In genomic region chr7:131738066-131738465, GRCh38 we compare ENCODE assay signal across 21 cellular contexts.
DNase-seq lines count a peak whose midpoint lies in the region; ATAC-seq, FAIRE-seq and TF ChIP-seq lines count a peak whose summit lies in the region.
"Had no signal": no experiment of that assay in that cellular context is flagged by ENCODE, and none has a peak within 500 bp of the region (broad histone marks: within the 10 kb centered on the region; RNA-seq: fewer than 3 reads in every experiment).

No MANE protein-coding gene starts in this region.

- H3K27me3 ChIP-seq in GM23338 (ENCODE audit: insufficient read depth) (no peaks in the 10 kb centered on the region), pancreas (no peaks in the 10 kb centered on the region)
- H3K27me3 ChIP-seq: BLaER1 had no signal

- H3K4me1 Mint-ChIP-seq in GM23338: peaks cover 22% of the 10 kb centered on the region
- H3K4me1 Mint-ChIP-seq: CD14-positive monocyte; CD4-positive, alpha-beta memory T cell had no signal

- peaks cover 7% of the 10 kb centered on the region; the same call in 1 of the 2 replicates for H3K9me2 ChIP-seq in GM23338 (ENCODE audit: insufficient read depth)

- H3K36me3 Mint-ChIP-seq in GM23338 (ENCODE audit: low read depth): no peaks in the 10 kb centered on the region
- H3K36me3 Mint-ChIP-seq: CD14-positive monocyte; CD4-positive, alpha-beta memory T cell had no signal

- H3K9me3 Mint-ChIP-seq in GM23338: no peaks in the 10 kb centered on the region

- WGBS in pancreas, 2 donors: 46 to 54% methylated on average over 15 of the region's 15 CpGs

- H3K4me1 ChIP-seq in GM23338 (ENCODE audit: insufficient read depth) (peaks cover 23% of the 10 kb centered on the region), pancreas (no peaks in the 10 kb centered on the region)
- H3K4me1 ChIP-seq: A549, BLaER1, HAP-1 had no signal

- DNase-seq in NCI-H1105 (lab: John Stamatoyannopoulos, UW) (peak; percentile 60), NCI-H1105 treated with DMSO at 0.1 percent for 48 hours (lab: John Stamatoyannopoulos, UW) (no peak), GM23338 (ENCODE audit: low spot score) (peak; percentile 46), NCI-H2171 treated with DMSO at 0.1 percent for 48 hours (lab: John Stamatoyannopoulos, UW) (peak; percentile 79), coronary artery (ENCODE audit: low spot score) (peak; percentile 53), UCSD-AML1 (lab: John Stamatoyannopoulos, UW; ENCODE audit: unreplicated experiment) (no peak), pancreas (no peak)
- no peak for DNase-seq in activated T-cell treated with anti-CD3 and anti-CD28 coated beads, Interleukin-2, amount 50 U/mL, for 1 hour
- DNase-seq: AML-193; CD4-positive, alpha-beta memory T cell; DMS153; DMS79; GDM1; GM23248 had no signal

- H3K79me2 ChIP-seq in GM23338 (replicated peaks; ENCODE audit: insufficient read depth): no peaks in the 10 kb centered on the region

- intact Hi-C loops in pancreas (cut with DNase I): no loop called here

- H3K27me3 Mint-ChIP-seq in GM23338 (ENCODE audit: insufficient read depth, low read depth, poor library complexity): peaks cover 10% of the 10 kb centered on the region

- peak; percentile 56 for ATAC-seq in GM23338
- no peak for ATAC-seq in pancreas
- ATAC-seq: A549 had no signal

- H3K4me3 Mint-ChIP-seq in GM23338: no peak overlapping the region
- H3K4me3 Mint-ChIP-seq: CD14-positive monocyte; CD4-positive, alpha-beta memory T cell had no signal

- no peak overlapping the region for H3K27ac Mint-ChIP-seq in GM23338
- H3K27ac Mint-ChIP-seq: CD4-positive, alpha-beta memory T cell had no signal

- H3K36me3 ChIP-seq in GM23338 (ENCODE audit: insufficient read depth) (no peaks in the 10 kb centered on the region), pancreas (no peaks in the 10 kb centered on the region)
- H3K36me3 ChIP-seq: BLaER1, HAP-1 had no signal

- no peaks in the 10 kb centered on the region for H3K9me3 ChIP-seq in pancreas
- H3K9me3 ChIP-seq: A549, BLaER1, HAP-1 had no signal

- H3K27ac ChIP-seq in GM23338 (ENCODE audit: low read depth) (no peak overlapping the region), coronary artery (no peak overlapping the region), pancreas (no peak overlapping the region)
- H3K27ac ChIP-seq: 22Rv1, A549, BLaER1, GM23248 had no signal

- peak overlapping the region; percentile 94 for H2AFZ ChIP-seq in GM23338
- H2AFZ ChIP-seq: GM23248 had no signal

- TF ChIP-seq CTCF in GM23338 (conservative IDR thresholded peaks at IDR 0.05; ENCODE audit: low read depth in 2 of 2): no peak
- no peak for TF ChIP-seq CTCF in coronary artery (IDR thresholded peaks at IDR 0.05)
- no peak for TF ChIP-seq CTCF in pancreas (IDR thresholded peaks at IDR 0.05)

- H3K4me2 ChIP-seq in GM23338: peak overlapping the region; percentile 48; the same call in 1 of the 2 replicates
- H3K4me2 ChIP-seq: A549, BLaER1 had no signal

- no peaks in the 10 kb centered on the region for H4K20me1 ChIP-seq in GM23338 (replicated peaks; ENCODE audit: insufficient read depth)
- H4K20me1 ChIP-seq: BLaER1 had no signal

- FAIRE-seq in pancreas (lab: Jason Lieb, UNC): no peak
- FAIRE-seq: A549, GM12892, GM18507 had no signal

- H3F3A ChIP-seq in GM23338 (replicated peaks; ENCODE audit: low read depth): no peaks in the 10 kb centered on the region

- H3K4me3 ChIP-seq in GM23338 (no peak overlapping the region), coronary artery (no peak overlapping the region), pancreas (no peak overlapping the region)
- H3K4me3 ChIP-seq: A549, BLaER1, GM23248, HAP-1 had no signal

TF ChIP-seq in GM23338, 12 proteins besides CTCF, POLR2A, EP300 and RAD21 (continues in another document):
- TF ChIP-seq JUNB (IDR thresholded peaks at IDR 0.05; ENCODE audit: unreplicated experiment): no peak
- TF ChIP-seq EZH2 (IDR thresholded peaks at IDR 0.05; ENCODE audit: low read depth, unreplicated experiment): no peak
- no peak for TF ChIP-seq ZNF114 (CRISPR knock-in tag; IDR thresholded peaks at IDR 0.05)
- no peak for TF ChIP-seq ETS1 (IDR thresholded peaks at IDR 0.05)
- TF ChIP-seq EZH2phosphoT487 (IDR thresholded peaks at IDR 0.05; ENCODE audit: unreplicated experiment): no peak
- no peak for TF ChIP-seq ZNF462 (CRISPR knock-in tag; IDR thresholded peaks at IDR 0.05)
- no peak for TF ChIP-seq CREB1 (CRISPR knock-in tag; IDR thresholded peaks at IDR 0.05; ENCODE audit: low read depth)

Comparison
In these comparisons a context has a peak if more than half of its experiments do, and no peak if none do; other contexts are left out.
1. DNase-seq: peak in NCI-H1105 (single experiment), GM23338 (single experiment), NCI-H2171 treated with DMSO at 0.1 percent for 48 hours (single experiment) and coronary artery (single experiment); none in NCI-H1105 treated with DMSO at 0.1 percent for 48 hours (single experiment), UCSD-AML1 (single experiment), activated T-cell treated with anti-CD3 and anti-CD28 coated beads, Interleukin-2, amount 50 U/mL, for 1 hour (single experiment) and pancreas (0 of 6).